ENCODE assay signal across 18 cellular contexts in genomic region chr6:52016918-52017748, GRCh38.
DNase-seq lines count a peak whose midpoint lies in the region; ATAC-seq, FAIRE-seq and TF ChIP-seq lines count a peak whose summit lies in the region.
"Had no signal": no experiment of that assay in that cellular context is flagged by ENCODE, and none has a peak within 500 bp of the region (broad histone marks: within the 10 kb centered on the region; RNA-seq: fewer than 3 reads in every experiment).

No MANE protein-coding gene starts in this region.

- H4K91ac ChIP-seq in IMR-90 (ENCODE audit: insufficient read depth, low read depth, low read length) (no peak overlapping the region), H1 (replicated peaks; ENCODE audit: insufficient read length, low read length) (no peak overlapping the region)

- H2BK120ac ChIP-seq in IMR-90 (ENCODE audit: low read depth, low read length) (no peak overlapping the region), H1 (replicated peaks; ENCODE audit: low read depth, low read length) (no peak overlapping the region)

- H3K27me3 ChIP-seq in IMR-90 (ENCODE audit: control insufficient read depth, insufficient read depth, low read length) (no peaks in the 10 kb centered on the region; the same call in 1 of the 2 replicates), H1 (replicated peaks in 1 of 4; ENCODE audit: control insufficient read depth in 3 of 4, extremely low read depth in 1 of 4, insufficient read depth in 3 of 4, low read length in 3 of 4) (no peaks in the 10 kb centered on the region)
- H3K27me3 ChIP-seq: adrenal gland; BLaER1 treated with 17β-estradiol and CSF1 and Interleukin-3, amounts not matched to agents 10 nM and 100 nM; testis had no signal

- H3K9me3 ChIP-seq in IMR-90 (ENCODE audit: control insufficient read depth, insufficient read depth, low read length) (no peaks in the 10 kb centered on the region), H1 (ENCODE audit: insufficient read depth in 2 of 2, low read depth in 1 of 2, low read length in 1 of 2) (no peaks in the 10 kb centered on the region)
- H3K9me3 ChIP-seq: adrenal gland; BLaER1 treated with 17β-estradiol and CSF1 and Interleukin-3, amounts not matched to agents 10 nM and 100 nM; testis had no signal

- peak overlapping the region; percentile 21 for H2AFZ ChIP-seq in IMR-90 (replicated peaks; ENCODE audit: low read length, poor library complexity)
- H2AFZ ChIP-seq in H1 (ENCODE audit: low read length): no peak overlapping the region

- no peak overlapping the region for H3K14ac ChIP-seq in IMR-90 (replicated peaks; ENCODE audit: low read depth, low read length)
- H3K14ac ChIP-seq in H1 (ENCODE audit: insufficient read length): no peak overlapping the region

- H4K5ac ChIP-seq in IMR-90 (ENCODE audit: low read depth, low read length) (no peak overlapping the region), H1 (ENCODE audit: insufficient read length, low read depth, low read length) (peak overlapping the region; percentile 10)

- POLR2A ChIA-PET in IMR-90 (lab: Charles Lee; ENCODE audit: unreplicated experiment): no interaction called here
- POLR2A ChIA-PET in H1 (lab: Charles Lee; ENCODE audit: partially characterized antibody): interaction anchor here (0.9 kb wide), 1 partner anchor 12 kb away, joined by 3 read pairs; no protein-coding TSS in a partner anchor

- H3K27ac Mint-ChIP-seq in CD14-positive monocyte: no peak overlapping the region
- H3K27ac Mint-ChIP-seq: activated B cell treated with CpG ODN at 0.5 μM for 24 hours; T-helper 1 cell treated with Interleukin-12 subunit alpha and Interleukin-12 subunit beta and Interleukin-4 antibody, amounts not matched to agents 30 μg/mL and 1 μg/mL, for 36 hours had no signal

- ATAC-seq in IMR-90 (ENCODE audit: low read depth): no peak
- ATAC-seq in sciatic nerve: peak; percentile 44
- ATAC-seq in GM19035 (IDR thresholded peaks at IDR 0.05; ENCODE audit: unreplicated experiment): no peak

- H3K23ac ChIP-seq in IMR-90 (ENCODE audit: low read depth, low read length) (no peak overlapping the region), H1 (ENCODE audit: insufficient read length) (no peak overlapping the region)

- H3K36me3 ChIP-seq in IMR-90 (ENCODE audit: control insufficient read depth, insufficient read depth, low read length) (no peaks in the 10 kb centered on the region), H1 (ENCODE audit: control insufficient read depth in 2 of 4, insufficient read depth in 4 of 4, low read length in 3 of 4) (no peaks in the 10 kb centered on the region)
- H3K36me3 ChIP-seq: adrenal gland; BLaER1 treated with 17β-estradiol and CSF1 and Interleukin-3, amounts not matched to agents 10 nM and 100 nM had no signal

- H2AK9ac ChIP-seq in IMR-90 (replicated peaks; ENCODE audit: low read depth, low read length, poor library complexity): no peak overlapping the region

- peaks cover 5% of the 10 kb centered on the region; the same call in 1 of the 2 replicates for H3K23me2 ChIP-seq in H1 (ENCODE audit: low read depth, low read length)

- in situ Hi-C loops in IMR-90 (cut with MboI; ENCODE audit: low sequenced_read_pairs): loop anchor here (10.0 to 25.0 kb wide), 2 partner anchors 162 to 1205 kb away; partner anchors contain the start of gene TFAP2B

- no peak overlapping the region for H3K27ac ChIP-seq in IMR-90 (ENCODE audit: insufficient read depth, low read length)
- H3K27ac ChIP-seq in H1 (ENCODE audit: low read depth, low read length): no peak overlapping the region
- H3K27ac ChIP-seq: adrenal gland; BLaER1 treated with 17β-estradiol and CSF1 and Interleukin-3, amounts not matched to agents 10 nM and 100 nM; testis had no signal

- peaks cover 0 to 2% (median 0%) of the 10 kb centered on the region in 3 donors for H3K27me3 Mint-ChIP-seq in CD14-positive monocyte (ENCODE audit: low read depth in 3 of 3)
- H3K27me3 Mint-ChIP-seq: activated B cell treated with CpG ODN at 0.5 μM for 24 hours had no signal

- H3K4me3 ChIP-seq in IMR-90 (ENCODE audit: insufficient read depth, low read depth, low read length): no peak overlapping the region
- H3K4me3 ChIP-seq in H1 (ENCODE audit: extremely low read depth in 1 of 4, insufficient read depth in 2 of 4, low read depth in 3 of 4, low read length in 4 of 4): no peak overlapping the region
- H3K4me3 ChIP-seq: adrenal gland; BLaER1 treated with 17β-estradiol and CSF1 and Interleukin-3, amounts not matched to agents 10 nM and 100 nM; testis had no signal

- H3K79me1 ChIP-seq in IMR-90 (ENCODE audit: low read depth in 1 of 2, low read length in 2 of 2) (no peaks in the 10 kb centered on the region), H1 (ENCODE audit: low read depth, low read length) (no peaks in the 10 kb centered on the region)

- H2BK20ac ChIP-seq in IMR-90 (ENCODE audit: low read depth, low read length) (no peak overlapping the region), H1 (ENCODE audit: low read length) (no peak overlapping the region)

- H3K36me3 Mint-ChIP-seq in CD14-positive monocyte: no peaks in the 10 kb centered on the region

- no peaks in the 10 kb centered on the region for H3K4me1 Mint-ChIP-seq in CD14-positive monocyte
- H3K4me1 Mint-ChIP-seq: central memory CD8-positive, alpha-beta T cell had no signal

- H3K4ac ChIP-seq in IMR-90 (ENCODE audit: low read depth, low read length) (no peak overlapping the region), H1 (replicated peaks; ENCODE audit: insufficient read length, low read depth, low read length) (no peak overlapping the region)

- TF ChIP-seq RAD21 in IMR-90 (IDR thresholded peaks at IDR 0.05; ENCODE audit: low read length) (no peak), H1 (IDR thresholded peaks at IDR 0.05 in 1 of 2, conservative IDR thresholded peaks at IDR 0.05 in 1 of 2; ENCODE audit: low read depth in 2 of 2, low read length in 2 of 2) (no peak)

- H3K4me1 ChIP-seq in IMR-90 (ENCODE audit: control insufficient read depth, insufficient read depth, low read length) (no peaks in the 10 kb centered on the region), H1 (replicated peaks in 1 of 4; ENCODE audit: control insufficient read depth in 3 of 4, insufficient read depth in 4 of 4, low read length in 3 of 4) (peaks cover 0 to 6% (median 1%) of the 10 kb centered on the region in 4 experiments; a peak in 2 of 7 replicates)
- H3K4me1 ChIP-seq: adrenal gland, testis had no signal

- TF ChIP-seq EP300 in H1 (IDR thresholded peaks at IDR 0.05; ENCODE audit: borderline replicate concordance in 1 of 2, low read depth in 2 of 2, low read length in 2 of 2): no peak

- BruUV-seq in IMR-90 (replicated peaks; lab: Mats Ljungman, UMichigan): no TSS peak

- no peak overlapping the region for H3K18ac ChIP-seq in IMR-90 (ENCODE audit: low read depth, low read length)
- H3K18ac ChIP-seq in H1 (ENCODE audit: extremely low read depth, low read length): no peak overlapping the region

- intact Hi-C loops in IMR-90 (cut with micrococcal nuclease) (no loop called here), sciatic nerve (cut with DNase I) (no loop called here), CD14-positive monocyte (cut with micrococcal nuclease) (loop anchor here in 1 of 2 donors (10.0 kb wide), 1 partner anchor 162 kb away; no protein-coding TSS in a partner anchor)

- dilution Hi-C loops in IMR-90 (cut with HindIII; ENCODE audit: low sequenced_read_pairs, unreplicated experiment): no loop called here

- DNase-seq in NCI-H1417 (lab: John Stamatoyannopoulos, UW) (peak in 2 of 3 experiments; percentile 20 to 72), NCI-H1417 treated with DMSO at 0.1 percent for 48 hours (lab: John Stamatoyannopoulos, UW) (no peak), IMR-90 (no peak), H1 (ENCODE audit: low read depth in 1 of 2, low spot score in 2 of 2) (peak in 1 of 2 experiments; percentile 52), sciatic nerve (ENCODE audit: low spot score) (no peak), CD14-positive monocyte (ENCODE audit: low spot score) (no peak), NAMALWA (ENCODE audit: low spot score) (no peak)
- DNase-seq: 8988T; activated B cell treated with CpG ODN at 0.5 μM for 24 hours; activated CD8-positive, alpha-beta memory T cell treated with anti-CD3 and anti-CD28 coated beads for 24 hours; DMS79 treated with DMSO at 0.1 percent for 48 hours; NCI-H1930; testis had no signal

- H4K20me1 ChIP-seq in IMR-90 (ENCODE audit: insufficient read depth, low read length) (no peaks in the 10 kb centered on the region), H1 (replicated peaks in 1 of 2; ENCODE audit: control insufficient read depth in 1 of 2, insufficient read depth in 2 of 2, low read length in 2 of 2) (no peaks in the 10 kb centered on the region)
- H4K20me1 ChIP-seq: BLaER1 treated with 17β-estradiol and CSF1 and Interleukin-3, amounts not matched to agents 10 nM and 100 nM had no signal

- 44% methylated on average over 4 of the region's 13 CpGs; no CpG with 5 or more reads in 1 of the 2 experiments for WGBS in IMR-90 (ENCODE audit: extremely low coverage in 2 of 2, insufficient read length in 1 of 2), 2 experiments
- WGBS in H1 (ENCODE audit: extremely low coverage in 1 of 2, insufficient coverage in 1 of 2, insufficient read length in 1 of 2, insufficient replicate concordance in 2 of 2, low coverage in 1 of 2, low lambda C conversion rate in 2 of 2, missing lambda C conversion rate in 1 of 2), 2 experiments: 83% methylated on average over 13 of the region's 13 CpGs; no CpG with 5 or more reads in 1 of the 2 experiments

- FAIRE-seq in H1 (lab: Jason Lieb, UNC): no peak

- H3K79me2 ChIP-seq in H1 (ENCODE audit: control insufficient read depth in 1 of 2, insufficient read depth in 2 of 2, low read length in 2 of 2): no peaks in the 10 kb centered on the region

- H4K8ac ChIP-seq in IMR-90 (ENCODE audit: low read depth in 2 of 2, low read length in 2 of 2) (no peak overlapping the region), H1 (ENCODE audit: extremely low read depth, insufficient read depth, low read length) (no peak overlapping the region)

- no peaks in the 10 kb centered on the region for H3K9me1 ChIP-seq in IMR-90 (ENCODE audit: insufficient read depth, low read length)

- TF ChIP-seq POLR2A in IMR-90 (IDR thresholded peaks at IDR 0.05; ENCODE audit: low read depth, low read length) (no peak), H1 (IDR thresholded peaks at IDR 0.05; ENCODE audit: control extremely low read depth in 1 of 2, low read depth in 2 of 2, low read length in 2 of 2) (no peak)

- H3K9ac ChIP-seq in IMR-90 (ENCODE audit: low read depth, low read length): no peak overlapping the region
- H3K9ac ChIP-seq in H1 (replicated peaks in 1 of 4; ENCODE audit: extremely low read depth in 1 of 4, low read depth in 3 of 4, low read length in 3 of 4): no peak overlapping the region
- H3K9ac ChIP-seq: BLaER1 treated with 17β-estradiol and CSF1 and Interleukin-3, amounts not matched to agents 10 nM and 100 nM had no signal

- no peak overlapping the region for H3K4me3 Mint-ChIP-seq in CD14-positive monocyte
- H3K4me3 Mint-ChIP-seq: activated B cell treated with CpG ODN at 0.5 μM for 24 hours; central memory CD8-positive, alpha-beta T cell; T-helper 1 cell treated with Interleukin-12 subunit alpha and Interleukin-12 subunit beta and Interleukin-4 antibody, amounts not matched to agents 30 μg/mL and 1 μg/mL, for 36 hours had no signal

- no peaks in the 10 kb centered on the region for H3K9me3 Mint-ChIP-seq in CD14-positive monocyte
- H3K9me3 Mint-ChIP-seq: activated B cell treated with CpG ODN at 0.5 μM for 24 hours; central memory CD8-positive, alpha-beta T cell; T-helper 1 cell treated with Interleukin-12 subunit alpha and Interleukin-12 subunit beta and Interleukin-4 antibody, amounts not matched to agents 30 μg/mL and 1 μg/mL, for 36 hours had no signal

- H3K56ac ChIP-seq in IMR-90 (ENCODE audit: extremely low read depth, insufficient read depth, low read length) (no peak overlapping the region), H1 (replicated peaks; ENCODE audit: insufficient read length, low read depth, low read length) (no peak overlapping the region)

- H2AK5ac ChIP-seq in IMR-90 (ENCODE audit: low read depth, low read length) (no peak overlapping the region), H1 (ENCODE audit: low read depth, low read length) (no peak overlapping the region; the same call in 1 of the 2 replicates)

- H3K4me2 ChIP-seq in IMR-90 (ENCODE audit: low read depth, low read length): no peak overlapping the region
- H3K4me2 ChIP-seq in H1 (ENCODE audit: insufficient read depth in 1 of 2, low read depth in 2 of 2, low read length in 2 of 2): no peak overlapping the region
- H3K4me2 ChIP-seq: BLaER1 treated with 17β-estradiol and CSF1 and Interleukin-3, amounts not matched to agents 10 nM and 100 nM had no signal

- TF ChIP-seq CTCF in IMR-90 (conservative IDR thresholded peaks at IDR 0.05; ENCODE audit: low read depth, low read length) (no peak), H1 (IDR thresholded peaks at IDR 0.05; ENCODE audit: control extremely low read depth in 1 of 3, insufficient read depth in 1 of 3, low read depth in 1 of 3, low read length in 3 of 3) (no peak), CD14-positive monocyte (IDR thresholded peaks at IDR 0.05) (no peak)

- CTCF ChIA-PET in IMR-90 (lab: Yijun Ruan, JAX): no interaction called here
- CTCF ChIA-PET in H1 (lab: Charles Lee; ENCODE audit: partially characterized antibody): no interaction called here

- peak overlapping the region; percentile 80 for H2BK12ac ChIP-seq in H1 (ENCODE audit: low read depth, low read length)

- no peak overlapping the region for H2BK5ac ChIP-seq in IMR-90 (ENCODE audit: low read depth, low read length, poor library complexity, severe bottlenecking)
- H2BK5ac ChIP-seq in H1 (ENCODE audit: low read depth, low read length): no peak overlapping the region

- H2BK15ac ChIP-seq in IMR-90 (ENCODE audit: low read depth, low read length) (no peak overlapping the region), H1 (ENCODE audit: low read length) (no peak overlapping the region)

Comparison
In these comparisons a context has a peak if more than half of its experiments do, and no peak if none do; other contexts are left out.
1. DNase-seq: peak in NCI-H1417 (2 of 3); none in NCI-H1417 treated with DMSO at 0.1 percent for 48 hours (single experiment), IMR-90 (single experiment), sciatic nerve (single experiment), CD14-positive monocyte (single experiment) and NAMALWA (single experiment).